ENCODE assay signal across 12 cellular contexts in genomic region chr17:75267403-75268232, GRCh38. TPM values are rescaled to one million over a fixed set of nuclear protein-coding genes. Genes with fewer than 3 reads are reported as not detected.
A peak's percentile ranks its signal among the peaks of the same experiment; 100 is the strongest.
DNase-seq lines count a peak whose midpoint lies in the region; ATAC-seq, FAIRE-seq and TF ChIP-seq lines count a peak whose summit lies in the region.
"Had no signal": no experiment of that assay in that cellular context is flagged by ENCODE, and none has a peak within 500 bp of the region (broad histone marks: within the 10 kb centered on the region; RNA-seq: fewer than 3 reads in every experiment).

No MANE protein-coding gene starts in this region.

- no peak overlapping the region for H2BK15ac ChIP-seq in H1 (ENCODE audit: low read length)

- peaks cover 0 to 5% of the 10 kb centered on the region in 2 experiments; a peak in 2 of 4 replicates for H3K79me2 ChIP-seq in H1 (ENCODE audit: control insufficient read depth in 1 of 2, insufficient read depth in 2 of 2, low read length in 2 of 2)

- no peaks in the 10 kb centered on the region for H3K9me3 Mint-ChIP-seq in activated naive CD4-positive, alpha-beta T cell treated with anti-CD3 and anti-CD28 coated beads for 36 hours
- H3K9me3 Mint-ChIP-seq in activated naive CD4-positive, alpha-beta T cell treated with anti-CD3 and anti-CD28 coated beads, Interleukin-2, amount 10 ng/mL, durations not matched to agents 7 days and 5 days = no peaks in the 10 kb centered on the region
- H3K9me3 Mint-ChIP-seq in stimulated activated naive B cell treated with anti-CD40 and anti-IgM and Interleukin-4, amounts not matched to agents 10 μg/mL and 1 μg/mL and 100 μg/mL, for 72 hours = no peaks in the 10 kb centered on the region

- peak overlapping the region; percentile 18; the same call in 1 of the 2 replicates for H2BK5ac ChIP-seq in H1 (ENCODE audit: low read depth, low read length)

- CTCF ChIA-PET in activated naive CD4-positive, alpha-beta T cell treated with anti-CD3 and anti-CD28 coated beads for 36 hours (lab: Charles Lee) = interaction anchor here (0.7 to 1.9 kb wide), 4 partner anchors 22 to 66 kb away, joined by 3 to 8 read pairs (median 3); partner anchors contain the start of gene SLC25A19
- CTCF ChIA-PET in activated naive CD4-positive, alpha-beta T cell treated with anti-CD3 and anti-CD28 coated beads, Interleukin-2, amount 10 ng/mL, durations not matched to agents 7 days and 5 days (lab: Charles Lee) = interaction anchor here (0.5 kb wide), 1 partner anchor 96 kb away, joined by 3 read pairs; no protein-coding TSS in a partner anchor
- CTCF ChIA-PET in H1 (lab: Charles Lee; ENCODE audit: partially characterized antibody) = interaction anchor here (0.6 to 21.2 kb wide), 20 partner anchors 7 to 1810 kb away, joined by 3 to 369 read pairs (median 4); partner anchors contain the start of genes GGA3, GRB2 and MRPS7

- H3K9ac ChIP-seq in H1 (replicated peaks in 1 of 4; ENCODE audit: extremely low read depth in 1 of 4, low read depth in 3 of 4, low read length in 3 of 4) = peak overlapping the region in 1 of 4 experiments; percentile 30; a peak in 2 of 7 replicates
- H3K9ac ChIP-seq: BLaER1, KMS-11 had no signal

- no peak overlapping the region for H3K4ac ChIP-seq in H1 (replicated peaks; ENCODE audit: insufficient read length, low read depth, low read length)

- H3K18ac ChIP-seq in H1 (ENCODE audit: extremely low read depth, low read length) = no peak overlapping the region

- no peak overlapping the region for H4K5ac ChIP-seq in H1 (ENCODE audit: insufficient read length, low read depth, low read length)

- H4K91ac ChIP-seq in H1 (replicated peaks; ENCODE audit: insufficient read length, low read length) = no peak overlapping the region

- H3K79me1 ChIP-seq in H1 (ENCODE audit: low read depth, low read length) = no peaks in the 10 kb centered on the region

- peak; percentile 65 to 76 (median 67) for TF ChIP-seq CTCF in H1 (IDR thresholded peaks at IDR 0.05; ENCODE audit: control extremely low read depth in 1 of 3, insufficient read depth in 1 of 3, low read depth in 1 of 3, low read length in 3 of 3)

- no peak overlapping the region for H3K56ac ChIP-seq in H1 (replicated peaks; ENCODE audit: insufficient read length, low read depth, low read length)

- H2AK5ac ChIP-seq in H1 (ENCODE audit: low read depth, low read length) = 0 out of 2 replicates have a peak overlapping the region, but pooled peaks have one; percentile 1

- H3K4me3 ChIP-seq in H1 (ENCODE audit: extremely low read depth in 1 of 4, insufficient read depth in 2 of 4, low read depth in 3 of 4, low read length in 4 of 4) = no peak overlapping the region
- H3K4me3 ChIP-seq: BLaER1 had no signal

- H3K27ac Mint-ChIP-seq in activated naive CD4-positive, alpha-beta T cell treated with anti-CD3 and anti-CD28 coated beads for 36 hours = peak overlapping the region; percentile 69
- H3K27ac Mint-ChIP-seq in activated naive CD4-positive, alpha-beta T cell treated with anti-CD3 and anti-CD28 coated beads, Interleukin-2, amount 10 ng/mL, durations not matched to agents 7 days and 5 days = no peak overlapping the region
- peak overlapping the region; percentile 33 for H3K27ac Mint-ChIP-seq in stimulated activated naive B cell treated with anti-CD40 and anti-IgM and Interleukin-4, amounts not matched to agents 10 μg/mL and 1 μg/mL and 100 μg/mL, for 72 hours

- no peak overlapping the region for H2AFZ ChIP-seq in H1 (ENCODE audit: low read length)

- POLR2A ChIA-PET in H1 (lab: Charles Lee; ENCODE audit: partially characterized antibody) = interaction anchor here (0.6 to 6.7 kb wide), 19 partner anchors 11 to 486 kb away, joined by 3 to 53 read pairs (median 4); partner anchors contain the start of genes GRB2, JPT1, NUP85 and SLC25A19

- H3K9me3 ChIP-seq in H1 (ENCODE audit: insufficient read depth in 2 of 2, low read depth in 1 of 2, low read length in 1 of 2) = no peaks in the 10 kb centered on the region
- H3K9me3 ChIP-seq: BLaER1 had no signal

- no peak for ATAC-seq in stimulated activated naive B cell treated with anti-CD40 and anti-IgM and Interleukin-4, amounts not matched to agents 10 μg/mL and 1 μg/mL and 100 μg/mL, for 72 hours (replicated peaks)

- no peak for DNase-seq in activated naive CD4-positive, alpha-beta T cell treated with anti-CD3 and anti-CD28 coated beads for 36 hours
- no peak for DNase-seq in activated naive CD4-positive, alpha-beta T cell treated with anti-CD3 and anti-CD28 coated beads, Interleukin-2, amount 10 ng/mL, durations not matched to agents 7 days and 5 days
- DNase-seq in NCI-H526 treated with DMSO at 0.1 percent for 48 hours (lab: John Stamatoyannopoulos, UW) (peak; percentile 15), H1 (ENCODE audit: low read depth in 1 of 2, low spot score in 2 of 2) (peak; percentile 67 to 76), pons (ENCODE audit: low spot score) (no peak), GM19238 (ENCODE audit: insufficient read length, low spot score) (no peak)
- no peak for DNase-seq in stimulated activated naive B cell treated with anti-CD40 and anti-IgM and Interleukin-4, amounts not matched to agents 10 μg/mL and 1 μg/mL and 100 μg/mL, for 72 hours
- DNase-seq in stimulated activated naive CD4-positive, alpha-beta T cell (lab: John Stamatoyannopoulos, UW) = no peak
- DNase-seq: activated T-cell treated with anti-CD3 and anti-CD28 coated beads for 4 hours, cortex of kidney had no signal

- H3K27me3 Mint-ChIP-seq in activated naive CD4-positive, alpha-beta T cell treated with anti-CD3 and anti-CD28 coated beads for 36 hours (ENCODE audit: low read depth) = no peaks in the 10 kb centered on the region
- H3K27me3 Mint-ChIP-seq in activated naive CD4-positive, alpha-beta T cell treated with anti-CD3 and anti-CD28 coated beads, Interleukin-2, amount 10 ng/mL, durations not matched to agents 7 days and 5 days = no peaks in the 10 kb centered on the region
- H3K27me3 Mint-ChIP-seq in stimulated activated naive B cell treated with anti-CD40 and anti-IgM and Interleukin-4, amounts not matched to agents 10 μg/mL and 1 μg/mL and 100 μg/mL, for 72 hours = no peaks in the 10 kb centered on the region

- WGBS in H1 (ENCODE audit: extremely low coverage in 1 of 2, insufficient coverage in 1 of 2, insufficient read length in 1 of 2, insufficient replicate concordance in 2 of 2, low coverage in 1 of 2, low lambda C conversion rate in 2 of 2, missing lambda C conversion rate in 1 of 2), 2 experiments = 58% methylated on average over 14 of the region's 14 CpGs; no CpG with 5 or more reads in 1 of the 2 experiments

- FAIRE-seq in H1 (lab: Jason Lieb, UNC) = no peak

- peaks cover 15% of the 10 kb centered on the region for H3K23me2 ChIP-seq in H1 (ENCODE audit: low read depth, low read length)

- H3K4me2 ChIP-seq in H1 (ENCODE audit: insufficient read depth in 1 of 2, low read depth in 2 of 2, low read length in 2 of 2) = peak overlapping the region in 1 of 2 experiments; percentile 32; a peak in 1 of 4 replicates
- H3K4me2 ChIP-seq: BLaER1, KMS-11 had no signal

- no peak overlapping the region for H2BK20ac ChIP-seq in H1 (ENCODE audit: low read length)

- no peak overlapping the region for H2BK12ac ChIP-seq in H1 (ENCODE audit: low read depth, low read length)

- H3K14ac ChIP-seq in H1 (ENCODE audit: insufficient read length) = no peak overlapping the region

- peak; percentile 38 to 52 for TF ChIP-seq RAD21 in H1 (IDR thresholded peaks at IDR 0.05 in 1 of 2, conservative IDR thresholded peaks at IDR 0.05 in 1 of 2; ENCODE audit: low read depth in 2 of 2, low read length in 2 of 2)

- H3K36me3 Mint-ChIP-seq in activated naive CD4-positive, alpha-beta T cell treated with anti-CD3 and anti-CD28 coated beads for 36 hours (ENCODE audit: low read depth) = peaks cover 14% of the 10 kb centered on the region
- H3K36me3 Mint-ChIP-seq in activated naive CD4-positive, alpha-beta T cell treated with anti-CD3 and anti-CD28 coated beads, Interleukin-2, amount 10 ng/mL, durations not matched to agents 7 days and 5 days = peaks cover 13% of the 10 kb centered on the region
- H3K36me3 Mint-ChIP-seq in stimulated activated naive B cell treated with anti-CD40 and anti-IgM and Interleukin-4, amounts not matched to agents 10 μg/mL and 1 μg/mL and 100 μg/mL, for 72 hours = peaks cover 33% of the 10 kb centered on the region in 2 donors

- no peak for TF ChIP-seq EP300 in H1 (IDR thresholded peaks at IDR 0.05; ENCODE audit: borderline replicate concordance in 1 of 2, low read depth in 2 of 2, low read length in 2 of 2)

- H4K20me1 ChIP-seq in H1 (replicated peaks in 1 of 2; ENCODE audit: control insufficient read depth in 1 of 2, insufficient read depth in 2 of 2, low read length in 2 of 2) = peaks cover 2 to 7% of the 10 kb centered on the region in 2 experiments

- H3K27ac ChIP-seq in H1 (ENCODE audit: low read depth, low read length) = no peak overlapping the region
- H3K27ac ChIP-seq: BLaER1, KMS-11 had no signal

- H3K23ac ChIP-seq in H1 (ENCODE audit: insufficient read length) = no peak overlapping the region

- H3K4me1 Mint-ChIP-seq in activated naive CD4-positive, alpha-beta T cell treated with anti-CD3 and anti-CD28 coated beads for 36 hours (ENCODE audit: low read depth) = peaks cover 31% of the 10 kb centered on the region
- H3K4me1 Mint-ChIP-seq in activated naive CD4-positive, alpha-beta T cell treated with anti-CD3 and anti-CD28 coated beads, Interleukin-2, amount 10 ng/mL, durations not matched to agents 7 days and 5 days = peaks cover 39% of the 10 kb centered on the region
- H3K4me1 Mint-ChIP-seq in stimulated activated naive B cell treated with anti-CD40 and anti-IgM and Interleukin-4, amounts not matched to agents 10 μg/mL and 1 μg/mL and 100 μg/mL, for 72 hours = peaks cover 25 to 60% of the 10 kb centered on the region in 2 donors

- no peaks in the 10 kb centered on the region for H3K27me3 ChIP-seq in H1 (replicated peaks in 1 of 4; ENCODE audit: control insufficient read depth in 3 of 4, extremely low read depth in 1 of 4, insufficient read depth in 3 of 4, low read length in 3 of 4)
- H3K27me3 ChIP-seq: BLaER1 had no signal

- H3K36me3 ChIP-seq in H1 (ENCODE audit: control insufficient read depth in 2 of 4, insufficient read depth in 4 of 4, low read length in 3 of 4) = peaks cover 12 to 34% (median 25%) of the 10 kb centered on the region in 4 experiments

- peaks cover 0 to 9% (median 8%) of the 10 kb centered on the region in 4 experiments; a peak in 4 of 7 replicates for H3K4me1 ChIP-seq in H1 (replicated peaks in 1 of 4; ENCODE audit: control insufficient read depth in 3 of 4, insufficient read depth in 4 of 4, low read length in 3 of 4)

- no peak overlapping the region for H3K4me3 Mint-ChIP-seq in activated naive CD4-positive, alpha-beta T cell treated with anti-CD3 and anti-CD28 coated beads for 36 hours
- H3K4me3 Mint-ChIP-seq in activated naive CD4-positive, alpha-beta T cell treated with anti-CD3 and anti-CD28 coated beads, Interleukin-2, amount 10 ng/mL, durations not matched to agents 7 days and 5 days = no peak overlapping the region
- H3K4me3 Mint-ChIP-seq in stimulated activated naive B cell treated with anti-CD40 and anti-IgM and Interleukin-4, amounts not matched to agents 10 μg/mL and 1 μg/mL and 100 μg/mL, for 72 hours = no peak overlapping the region

- peak in 1 of 2 experiments; percentile 60; a peak in 2 of 3 replicates for TF ChIP-seq POLR2A in H1 (IDR thresholded peaks at IDR 0.05; ENCODE audit: control extremely low read depth in 1 of 2, low read depth in 2 of 2, low read length in 2 of 2)

- no peak overlapping the region for H4K8ac ChIP-seq in H1 (ENCODE audit: extremely low read depth, insufficient read depth, low read length)

- H2BK120ac ChIP-seq in H1 (replicated peaks; ENCODE audit: low read depth, low read length) = no peak overlapping the region

- intact Hi-C loops in activated naive CD4-positive, alpha-beta T cell treated with anti-CD3 and anti-CD28 coated beads for 36 hours (cut with micrococcal nuclease) = loop anchor here (10.0 kb wide), 2 partner anchors 247 to 517 kb away; partner anchors contain the start of genes CASKIN2, TSEN54 and UNK

RNA-seq across cellular contexts. Expression of gene MIF4GD, which starts 3.4 kb away (rescaled TPM):
- 10 to 100 TPM; 43.4 to 45.3 TPM for total RNA-seq in activated naive CD4-positive, alpha-beta T cell treated with anti-CD3 and anti-CD28 coated beads for 36 hours
- 16.1 and 17.5 TPM in 2 replicates for total RNA-seq in H1 (2021; fragmentation: NEBNext Ultra II Directional; extraction: Animal tissue kit (Norgen Biotek cat#: 25700))
- polyA plus RNA-seq in H1 (2011; rRNA removed) = 51.1 and 60.6 TPM in 2 replicates
- polyA plus RNA-seq in H1 (2011; cell fraction: cytosol; rRNA removed) = 50.3 TPM
- polyA plus RNA-seq in H1 (2011; cell fraction: nucleus; rRNA removed) = 38.8 TPM
- polyA plus RNA-seq in H1 (2012, experiment 1 of 2) = 18.3 to 30.8 TPM (median 24.5 TPM) in 4 replicates
- 29.7 TPM for polyA plus RNA-seq in H1 (2012, experiment 2 of 2)
- 18.4 TPM for polyA plus RNA-seq in H1 (2013, experiment 1 of 2)
- polyA plus RNA-seq in H1 (2013, experiment 2 of 2) = 18.0 TPM
- polyA minus RNA-seq in H1 (2011; rRNA and poly(A)+ RNA removed) = 29.5 and 38.8 TPM in 2 replicates
- 10.4 TPM for polyA minus RNA-seq in H1 (2011; cell fraction: cytosol; rRNA and poly(A)+ RNA removed)
- 13.0 TPM for polyA minus RNA-seq in H1 (2011; cell fraction: nucleus; rRNA and poly(A)+ RNA removed)

RNA-seq across cellular contexts. Expression of gene MRPS7, which starts 5.9 kb away (rescaled TPM):
- 10 to 100 TPM; 73.3 to 78.3 TPM for total RNA-seq in activated naive CD4-positive, alpha-beta T cell treated with anti-CD3 and anti-CD28 coated beads for 36 hours
- 75.5 and 79.4 TPM in 2 replicates for total RNA-seq in H1 (2021; fragmentation: NEBNext Ultra II Directional; extraction: Animal tissue kit (Norgen Biotek cat#: 25700))
- 53.9 and 63.4 TPM in 2 replicates for polyA plus RNA-seq in H1 (2011; rRNA removed)
- polyA plus RNA-seq in H1 (2011; cell fraction: cytosol; rRNA removed) = 88.1 TPM
- polyA plus RNA-seq in H1 (2011; cell fraction: nucleus; rRNA removed) = 48.6 TPM
- polyA plus RNA-seq in H1 (2012, experiment 1 of 2) = 85.8 to 103 TPM (median 95.2 TPM) in 4 replicates
- polyA plus RNA-seq in H1 (2012, experiment 2 of 2) = 53.8 TPM
- 58.9 TPM for polyA plus RNA-seq in H1 (2013, experiment 1 of 2)
- 58.5 TPM for polyA plus RNA-seq in H1 (2013, experiment 2 of 2)
- 60.9 and 63.9 TPM in 2 replicates for polyA minus RNA-seq in H1 (2011; rRNA and poly(A)+ RNA removed)
- 31.1 TPM for polyA minus RNA-seq in H1 (2011; cell fraction: cytosol; rRNA and poly(A)+ RNA removed)
- polyA minus RNA-seq in H1 (2011; cell fraction: nucleus; rRNA and poly(A)+ RNA removed) = 38.1 TPM

RNA-seq across cellular contexts. Expression of gene GGA3, which starts 6.2 kb away (rescaled TPM):
- 10 to 100 TPM; 65.7 to 66.1 TPM for total RNA-seq in activated naive CD4-positive, alpha-beta T cell treated with anti-CD3 and anti-CD28 coated beads for 36 hours
- total RNA-seq in H1 (2021; fragmentation: NEBNext Ultra II Directional; extraction: Animal tissue kit (Norgen Biotek cat#: 25700)) = 54.2 and 60.0 TPM in 2 replicates
- 40.6 and 53.8 TPM in 2 replicates for polyA plus RNA-seq in H1 (2011; rRNA removed)
- 33.2 TPM for polyA plus RNA-seq in H1 (2011; cell fraction: cytosol; rRNA removed)
- 198 TPM for polyA plus RNA-seq in H1 (2011; cell fraction: nucleus; rRNA removed)
- 46.1 to 56.0 TPM (median 51.1 TPM) in 4 replicates for polyA plus RNA-seq in H1 (2012, experiment 1 of 2)
- 34.9 TPM for polyA plus RNA-seq in H1 (2012, experiment 2 of 2)
- 29.5 TPM for polyA plus RNA-seq in H1 (2013, experiment 1 of 2)
- 29.5 TPM for polyA plus RNA-seq in H1 (2013, experiment 2 of 2)
- polyA minus RNA-seq in H1 (2011; rRNA and poly(A)+ RNA removed) = 68.7 and 69.3 TPM in 2 replicates
- 27.2 TPM for polyA minus RNA-seq in H1 (2011; cell fraction: cytosol; rRNA and poly(A)+ RNA removed)
- 63.3 TPM for polyA minus RNA-seq in H1 (2011; cell fraction: nucleus; rRNA and poly(A)+ RNA removed)

RNA-seq across cellular contexts. Expression of gene SLC25A19, which starts 21.6 kb away (rescaled TPM):
- total RNA-seq in activated naive CD4-positive, alpha-beta T cell treated with anti-CD3 and anti-CD28 coated beads for 36 hours = 10 to 100 TPM; 47.5 to 48.4 TPM
- 28.6 and 33.3 TPM in 2 replicates for total RNA-seq in H1 (2021; fragmentation: NEBNext Ultra II Directional; extraction: Animal tissue kit (Norgen Biotek cat#: 25700))
- 32.6 and 34.2 TPM in 2 replicates for polyA plus RNA-seq in H1 (2011; rRNA removed)
- 28.9 TPM for polyA plus RNA-seq in H1 (2011; cell fraction: cytosol; rRNA removed)
- polyA plus RNA-seq in H1 (2011; cell fraction: nucleus; rRNA removed) = 28.4 TPM
- 18.5 to 29.1 TPM (median 25.6 TPM) in 4 replicates for polyA plus RNA-seq in H1 (2012, experiment 1 of 2)
- 29.7 TPM for polyA plus RNA-seq in H1 (2012, experiment 2 of 2)
- 26.5 TPM for polyA plus RNA-seq in H1 (2013, experiment 1 of 2)
- 25.1 TPM for polyA plus RNA-seq in H1 (2013, experiment 2 of 2)
- 19.6 and 21.1 TPM in 2 replicates for polyA minus RNA-seq in H1 (2011; rRNA and poly(A)+ RNA removed)
- 10.9 TPM for polyA minus RNA-seq in H1 (2011; cell fraction: cytosol; rRNA and poly(A)+ RNA removed)
- polyA minus RNA-seq in H1 (2011; cell fraction: nucleus; rRNA and poly(A)+ RNA removed) = 18.0 TPM

Comparison
In these comparisons a context has a peak if more than half of its experiments do, and no peak if none do; other contexts are left out.
1. DNase-seq: peak in NCI-H526 treated with DMSO at 0.1 percent for 48 hours (single experiment) and H1 (2 of 2); none in activated naive CD4-positive, alpha-beta T cell treated with anti-CD3 and anti-CD28 coated beads for 36 hours (single experiment), activated naive CD4-positive, alpha-beta T cell treated with anti-CD3 and anti-CD28 coated beads, Interleukin-2, amount 10 ng/mL, durations not matched to agents 7 days and 5 days (single experiment), stimulated activated naive B cell treated with anti-CD40 and anti-IgM and Interleukin-4, amounts not matched to agents 10 μg/mL and 1 μg/mL and 100 μg/mL, for 72 hours (single experiment), pons (single experiment), stimulated activated naive CD4-positive, alpha-beta T cell (0 of 6) and GM19238 (single experiment).